11 cellular contexts compared by ENCODE assay signal in the genomic region with DNA sequence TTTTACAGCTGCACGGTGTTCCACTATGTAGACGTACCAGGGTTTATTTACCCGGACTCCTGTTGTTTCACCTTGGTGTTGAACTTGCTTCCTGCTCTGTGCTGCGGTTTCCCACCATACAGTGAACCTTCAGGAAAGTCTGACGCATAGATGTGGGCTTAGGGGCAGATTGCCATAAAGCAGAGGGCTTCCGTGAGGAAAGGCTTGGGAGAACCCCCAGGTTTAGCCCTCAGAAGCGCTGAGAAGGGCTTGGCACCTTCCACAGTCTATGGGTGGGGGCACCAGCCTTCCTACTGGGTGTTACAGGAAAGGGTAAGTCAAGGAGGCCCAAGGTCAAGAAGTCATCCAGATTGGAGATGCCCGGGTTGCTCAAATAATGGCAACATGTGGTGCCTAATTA. TPM values are rescaled to one million over a fixed set of nuclear protein-coding genes. Genes with fewer than 3 reads are reported as not detected.
DNase-seq lines count a peak whose midpoint lies in the region; ATAC-seq and TF ChIP-seq lines count a peak whose summit lies in the region.
"Had no signal": no experiment of that assay in that cellular context is flagged by ENCODE, and none has a peak within 500 bp of the region (broad histone marks: within the 10 kb centered on the region; RNA-seq: fewer than 3 reads in every experiment).

No MANE protein-coding gene starts in this region.

- no peaks in the 10 kb centered on the region for H3K36me3 ChIP-seq in HUES48 (ENCODE audit: control insufficient read depth, insufficient read depth, low read length)
- no peaks in the 10 kb centered on the region for H3K36me3 ChIP-seq in OCI-LY3 (replicated peaks; ENCODE audit: low read depth, low read length)
- no peaks in the 10 kb centered on the region for H3K36me3 ChIP-seq in Peyer's patch

- no peaks in the 10 kb centered on the region for H3K36me3 Mint-ChIP-seq in endothelial cell (ENCODE audit: low read depth, unreplicated experiment)
- H3K36me3 Mint-ChIP-seq: naive B cell had no signal

- no peak overlapping the region for H3K9ac ChIP-seq in HUES48 (ENCODE audit: low read depth, low read length)
- no peak overlapping the region for H3K9ac ChIP-seq in OCI-LY3 (ENCODE audit: low read length)

- no peaks in the 10 kb centered on the region for H3K79me2 ChIP-seq in OCI-LY3 (ENCODE audit: low read length)

- H3K27ac Mint-ChIP-seq in endothelial cell (ENCODE audit: unreplicated experiment): no peak overlapping the region

- no peaks in the 10 kb centered on the region for H3K27me3 ChIP-seq in HUES48 (ENCODE audit: control insufficient read depth, insufficient read depth, low read length)
- peaks cover 32% of the 10 kb centered on the region for H3K27me3 ChIP-seq in OCI-LY3 (ENCODE audit: low read depth, low read length)
- no peaks in the 10 kb centered on the region for H3K27me3 ChIP-seq in Peyer's patch

- no peaks in the 10 kb centered on the region for H3K9me3 Mint-ChIP-seq in endothelial cell (ENCODE audit: unreplicated experiment)

- no peak for TF ChIP-seq POLR2A in Peyer's patch (IDR thresholded peaks at IDR 0.05)

- H3K9me3 ChIP-seq in HUES48 (ENCODE audit: control insufficient read depth, insufficient read depth, low read length) (no peaks in the 10 kb centered on the region), OCI-LY3 (ENCODE audit: insufficient read depth, low read length) (no peaks in the 10 kb centered on the region), Peyer's patch (no peaks in the 10 kb centered on the region)

- H2AFZ ChIP-seq in OCI-LY3 (ENCODE audit: low read depth, low read length): no peak overlapping the region
- H2AFZ ChIP-seq: PC-9 had no signal

- peak overlapping the region; percentile 27 for H3K27ac ChIP-seq in HUES48 (ENCODE audit: low read depth, low read length)
- H3K27ac ChIP-seq in OCI-LY3 (ENCODE audit: low read length): no peak overlapping the region
- peak overlapping the region in 2 of 4 donors; percentile 49 to 64 for H3K27ac ChIP-seq in Peyer's patch
- H3K27ac ChIP-seq: PC-9 had no signal

- H3K4me3 ChIP-seq in HUES48 (ENCODE audit: low read depth, low read length) (no peak overlapping the region), OCI-LY3 (ENCODE audit: low read length) (0 out of 2 replicates have a peak overlapping the region, but pooled peaks have one; percentile 60), Peyer's patch (no peak overlapping the region)
- H3K4me3 ChIP-seq: PC-9 had no signal

- no peak for ATAC-seq in GM18867 (IDR thresholded peaks at IDR 0.05; ENCODE audit: unreplicated experiment)

- H3K4me2 ChIP-seq in OCI-LY3 (ENCODE audit: low read length): peak overlapping the region; percentile 86
- H3K4me2 ChIP-seq: PC-9 had no signal

- H4K20me1 ChIP-seq in OCI-LY3 (ENCODE audit: insufficient read depth, low read length): no peaks in the 10 kb centered on the region

- TF ChIP-seq CTCF in OCI-LY3 (IDR thresholded peaks at IDR 0.05; ENCODE audit: low read depth, low read length) (no peak), endothelial cell (IDR thresholded peaks at IDR 0.05; ENCODE audit: unreplicated experiment) (no peak), Peyer's patch (IDR thresholded peaks at IDR 0.05) (no peak)

- peaks cover 5% of the 10 kb centered on the region for H3K27me3 Mint-ChIP-seq in endothelial cell (ENCODE audit: unreplicated experiment)

- no peak for DNase-seq in endothelial cell (ENCODE audit: low spot score)
- DNase-seq in pulmonary artery endothelial cell (ENCODE audit: low read depth, low spot score): peak; percentile 84
- DNase-seq in Peyer's patch: no peak
- no peak for DNase-seq in stimulated activated CD4-positive, alpha-beta T cell treated with anti-CD3 and anti-CD28 coated beads, Interleukin-2, amount 100 ng/mL, for 24 hours
- DNase-seq: activated CD4-positive, alpha-beta T cell treated with anti-CD3 and anti-CD28 coated beads for 48 hours; Calu3; naive B cell had no signal

- peaks cover 8% of the 10 kb centered on the region for H3K4me1 Mint-ChIP-seq in endothelial cell (ENCODE audit: unreplicated experiment)

- peak overlapping the region; percentile 15 for H3K4me3 Mint-ChIP-seq in endothelial cell (ENCODE audit: unreplicated experiment)

- H3K4me1 ChIP-seq in HUES48 (ENCODE audit: control insufficient read depth, insufficient read depth, low read length): peaks cover 48% of the 10 kb centered on the region
- H3K4me1 ChIP-seq in OCI-LY3 (ENCODE audit: low read length): peaks cover 56% of the 10 kb centered on the region
- peaks cover 0 to 47% (median 2%) of the 10 kb centered on the region in 4 donors for H3K4me1 ChIP-seq in Peyer's patch

RNA-seq across cellular contexts. Expression of a gene that starts 19.2 kb away (rescaled TPM):
- 45.5 TPM for total RNA-seq in endothelial cell (ENCODE audit: unreplicated experiment)
- 44.4 and 55.3 TPM in 2 replicates for total RNA-seq in pulmonary artery endothelial cell
- total RNA-seq in Peyer's patch: 10 to 100 TPM; 41.1 to 64.4 (median 52.4) TPM
